ENCODE assay signal across 16 cellular contexts in the genomic region with DNA sequence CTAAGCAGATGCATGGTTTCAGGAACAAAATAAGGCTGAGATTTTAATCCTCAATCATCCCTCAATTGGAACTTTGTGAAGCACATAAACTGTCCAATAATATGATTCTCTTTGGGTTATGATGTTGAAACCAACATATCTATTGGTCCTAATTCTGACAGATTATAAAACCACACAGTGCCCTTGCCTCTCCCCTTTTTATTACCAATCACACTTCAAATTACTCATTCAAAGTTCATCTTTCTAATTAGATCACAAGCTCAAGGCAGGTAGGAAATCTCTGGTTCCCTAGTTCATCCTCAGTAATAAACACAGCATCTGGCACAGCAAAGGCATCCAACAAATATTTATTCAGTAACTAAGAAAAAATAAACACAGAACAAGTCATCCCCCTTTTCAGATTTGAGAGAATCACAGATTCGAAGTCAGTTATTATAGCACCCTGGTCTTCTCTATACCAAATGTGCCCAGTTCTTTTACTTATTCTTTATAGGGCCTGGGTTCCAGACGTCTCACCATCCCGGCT.
DNase-seq lines count a peak whose midpoint lies in the region; ATAC-seq, FAIRE-seq and TF ChIP-seq lines count a peak whose summit lies in the region.
"Had no signal": no experiment of that assay in that cellular context is flagged by ENCODE, and none has a peak within 500 bp of the region (broad histone marks: within the 10 kb centered on the region; RNA-seq: fewer than 3 reads in every experiment).

No MANE protein-coding gene starts in this region.

- H3K27me3 ChIP-seq in liver (ENCODE audit: control insufficient read depth in 4 of 4, insufficient read depth in 4 of 4, low read length in 3 of 4) (no peaks in the 10 kb centered on the region), HepG2 (ENCODE audit: control insufficient read depth in 1 of 2, insufficient read depth in 2 of 2, low read length in 2 of 2) (no peaks in the 10 kb centered on the region), smooth muscle cell (ENCODE audit: low read depth) (no peaks in the 10 kb centered on the region)
- H3K27me3 ChIP-seq: BLaER1 treated with 17β-estradiol and CSF1 and Interleukin-3, amounts not matched to agents 10 nM and 100 nM had no signal

- no peak for TF ChIP-seq EP300 in HepG2 (IDR thresholded peaks at IDR 0.05; ENCODE audit: low read depth in 2 of 2, low read length in 2 of 2)
- TF ChIP-seq EP300 in HepG2 (CRISPR knock-in tag; IDR thresholded peaks at IDR 0.05; ENCODE audit: borderline replicate concordance) = no peak

- TF ChIP-seq POLR2A in HepG2 (IDR thresholded peaks at IDR 0.05; ENCODE audit: insufficient read depth in 1 of 2, low read depth in 2 of 2, low read length in 2 of 2) = no peak

- FAIRE-seq in HepG2 (lab: Jason Lieb, UNC) = no peak
- FAIRE-seq: G401.6, GM12892, GM18507, H54 had no signal

- no peaks in the 10 kb centered on the region for H4K20me1 ChIP-seq in HepG2 (ENCODE audit: insufficient read depth, low read length)
- H4K20me1 ChIP-seq in smooth muscle cell (ENCODE audit: low read depth) = no peaks in the 10 kb centered on the region
- H4K20me1 ChIP-seq: BLaER1 treated with 17β-estradiol and CSF1 and Interleukin-3, amounts not matched to agents 10 nM and 100 nM had no signal

- intact Hi-C loops in HepG2 (cut with micrococcal nuclease; ENCODE audit: unreplicated experiment) (no loop called here), mucosa of descending colon (cut with DNase I, micrococcal nuclease) (no loop called here)

- H3K9me3 ChIP-seq in liver (ENCODE audit: control insufficient read depth in 4 of 4, low read length in 3 of 4) (no peaks in the 10 kb centered on the region), HepG2 (ENCODE audit: low read length) (no peaks in the 10 kb centered on the region), mucosa of descending colon (no peaks in the 10 kb centered on the region), smooth muscle cell (replicated peaks; ENCODE audit: low read depth) (no peaks in the 10 kb centered on the region)
- H3K9me3 ChIP-seq: BLaER1 treated with 17β-estradiol and CSF1 and Interleukin-3, amounts not matched to agents 10 nM and 100 nM had no signal

- H3K36me3 ChIP-seq in liver (ENCODE audit: control insufficient read depth in 4 of 4, insufficient read depth in 3 of 4, low read depth in 1 of 4, low read length in 3 of 4) (no peaks in the 10 kb centered on the region), HepG2 (replicated peaks in 1 of 2; ENCODE audit: control insufficient read depth in 1 of 2, insufficient read depth in 2 of 2, low read length in 2 of 2) (no peaks in the 10 kb centered on the region), mucosa of descending colon (ENCODE audit: low read depth) (no peaks in the 10 kb centered on the region), smooth muscle cell (ENCODE audit: low read depth) (no peaks in the 10 kb centered on the region)
- H3K36me3 ChIP-seq: BLaER1 treated with 17β-estradiol and CSF1 and Interleukin-3, amounts not matched to agents 10 nM and 100 nM had no signal

- POLR2A ChIA-PET in HepG2 (lab: Yijun Ruan, JAX) = no interaction called here

- no peak overlapping the region for H3K4me2 ChIP-seq in HepG2 (ENCODE audit: low read depth, low read length)
- no peak overlapping the region for H3K4me2 ChIP-seq in smooth muscle cell
- H3K4me2 ChIP-seq: BLaER1 treated with 17β-estradiol and CSF1 and Interleukin-3, amounts not matched to agents 10 nM and 100 nM; GM23338 had no signal

- in situ Hi-C loops in HepG2 (cut with HindIII; ENCODE audit: extremely low pct_ligation_motif_present, low pct_unique_long_range_greater_than_20kb) = no loop called here

- H3K27ac ChIP-seq in liver (ENCODE audit: low read depth in 1 of 2, low read length in 2 of 2) (peak overlapping the region; percentile 75 to 80), HepG2 (ENCODE audit: extremely low read length, insufficient read depth, low read length) (no peak overlapping the region), smooth muscle cell (ENCODE audit: low read depth) (no peak overlapping the region), caudate nucleus (ENCODE audit: low read depth, low read length) (no peak overlapping the region)
- H3K27ac ChIP-seq: BLaER1 treated with 17β-estradiol and CSF1 and Interleukin-3, amounts not matched to agents 10 nM and 100 nM had no signal

- H3K79me2 ChIP-seq in HepG2 (ENCODE audit: insufficient read depth, low read length) (no peaks in the 10 kb centered on the region), smooth muscle cell (ENCODE audit: low read depth) (no peaks in the 10 kb centered on the region)

- BruUV-seq in HepG2 (replicated peaks; lab: Mats Ljungman, UMichigan) = no TSS peak

- 70% methylated on average over 3 of the region's 3 CpGs for WGBS in liver
- WGBS in HepG2 (ENCODE audit: low lambda C conversion rate) = 7% methylated on average over 3 of the region's 3 CpGs
- WGBS in smooth muscle cell (ENCODE audit: low lambda C conversion rate) = 60% methylated on average over 3 of the region's 3 CpGs

- H2AFZ ChIP-seq in HepG2 (ENCODE audit: low read length) (no peak overlapping the region), smooth muscle cell (ENCODE audit: low read depth) (peak overlapping the region; percentile 14)
- H2AFZ ChIP-seq: GM23338 had no signal

- H3K4me3 ChIP-seq in liver (ENCODE audit: low read depth in 1 of 3, low read length in 3 of 3) (no peak overlapping the region), HepG2 (replicated peaks in 1 of 3; ENCODE audit: insufficient read depth in 1 of 3, low read depth in 2 of 3, low read length in 3 of 3) (no peak overlapping the region), mucosa of descending colon (no peak overlapping the region), smooth muscle cell (no peak overlapping the region)
- H3K4me3 ChIP-seq: BLaER1 treated with 17β-estradiol and CSF1 and Interleukin-3, amounts not matched to agents 10 nM and 100 nM; GM23338 had no signal

- H3K9ac ChIP-seq in liver (ENCODE audit: low read depth in 1 of 2, low read length in 2 of 2) = no peak overlapping the region
- H3K9ac ChIP-seq in HepG2 (ENCODE audit: insufficient read depth, low read depth, low read length) = no peak overlapping the region
- H3K9ac ChIP-seq in smooth muscle cell (ENCODE audit: low read depth) = no peak overlapping the region
- H3K9ac ChIP-seq: BLaER1 treated with 17β-estradiol and CSF1 and Interleukin-3, amounts not matched to agents 10 nM and 100 nM had no signal

- DNase-seq in HepG2 (ENCODE audit: low spot score) (no peak), mucosa of descending colon (no peak), smooth muscle cell (lab: John Stamatoyannopoulos, UW; ENCODE audit: unreplicated experiment) (no peak), caudate nucleus (lab: John Stamatoyannopoulos, UW) (no peak), SIG-M5 (lab: John Stamatoyannopoulos, UW) (no peak), NCI-H2107 (lab: John Stamatoyannopoulos, UW) (no peak)
- DNase-seq: Calu3; CD8-positive, alpha-beta T cell; HCEC 1CT had no signal

- CTCF ChIA-PET in HepG2 (lab: Yijun Ruan, JAX; ENCODE audit: low intra/inter-chr PET ratio, low total read pairs) = no interaction called here

- TF ChIP-seq CTCF in liver (IDR thresholded peaks at IDR 0.05; ENCODE audit: low read depth, low read length, missing input control) (no peak), HepG2 (CRISPR knock-in tag; IDR thresholded peaks at IDR 0.05) (no peak), mucosa of descending colon (IDR thresholded peaks at IDR 0.05) (no peak), smooth muscle cell (IDR thresholded peaks at IDR 0.05; ENCODE audit: borderline replicate concordance, insufficient read depth, poor library complexity, severe bottlenecking) (no peak)

- H3K4me1 ChIP-seq in liver (ENCODE audit: control insufficient read depth in 4 of 4, insufficient read depth in 4 of 4, low read length in 3 of 4) = peaks cover 6 to 26% (median 13%) of the 10 kb centered on the region in 4 donors
- no peaks in the 10 kb centered on the region for H3K4me1 ChIP-seq in HepG2 (ENCODE audit: insufficient read depth, low read length)
- no peaks in the 10 kb centered on the region for H3K4me1 ChIP-seq in mucosa of descending colon (ENCODE audit: low read depth)
- H3K4me1 ChIP-seq in smooth muscle cell (ENCODE audit: low read depth) = no peaks in the 10 kb centered on the region
- H3K4me1 ChIP-seq: BLaER1 treated with 17β-estradiol and CSF1 and Interleukin-3, amounts not matched to agents 10 nM and 100 nM had no signal

- ATAC-seq in HepG2 (no peak), mucosa of descending colon (peak; percentile 51)
- ATAC-seq: CD8-positive, alpha-beta T cell; GM23338 had no signal

- no peaks in the 10 kb centered on the region for H3F3A ChIP-seq in smooth muscle cell (ENCODE audit: low read depth)

- TF ChIP-seq RAD21 in liver (IDR thresholded peaks at IDR 0.05) = no peak
- no peak for TF ChIP-seq RAD21 in HepG2 (CRISPR knock-in tag; IDR thresholded peaks at IDR 0.05)

TF ChIP-seq in liver, 16 proteins besides CTCF, POLR2A, EP300 and RAD21:
- TF ChIP-seq RXRA (IDR thresholded peaks at IDR 0.05) = peak in 1 of 2 donors; percentile 17
- no peak for TF ChIP-seq YY1 (IDR thresholded peaks at IDR 0.05)
- peak in 1 of 2 donors; percentile 13 for TF ChIP-seq HNF4A (conservative IDR thresholded peaks at IDR 0.05)
- no peak for TF ChIP-seq SP1 (IDR thresholded peaks at IDR 0.05)

TF ChIP-seq in HepG2, 621 proteins besides CTCF, POLR2A, EP300 and RAD21:
- TF ChIP-seq CENPT (CRISPR knock-in tag; IDR thresholded peaks at IDR 0.05; ENCODE audit: low read depth) = no peak
- TF ChIP-seq, protein P1, sequence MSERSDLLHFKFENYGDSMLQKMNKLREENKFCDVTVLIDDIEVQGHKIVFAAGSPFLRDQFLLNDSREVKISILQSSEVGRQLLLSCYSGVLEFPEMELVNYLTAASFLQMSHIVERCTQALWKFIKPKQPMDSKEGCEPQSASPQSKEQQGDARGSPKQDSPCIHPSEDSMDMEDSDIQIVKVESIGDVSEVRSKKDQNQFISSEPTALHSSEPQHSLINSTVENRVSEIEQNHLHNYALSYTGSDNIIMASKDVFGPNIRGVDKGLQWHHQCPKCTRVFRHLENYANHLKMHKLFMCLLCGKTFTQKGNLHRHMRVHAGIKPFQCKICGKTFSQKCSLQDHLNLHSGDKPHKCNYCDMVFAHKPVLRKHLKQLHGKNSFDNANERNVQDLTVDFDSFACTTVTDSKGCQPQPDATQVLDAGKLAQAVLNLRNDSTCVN (CRISPR knock-in tag; IDR thresholded peaks at IDR 0.05; ENCODE audit: borderline replicate concordance) = no peak
- no peak for TF ChIP-seq ZNF234 (CRISPR knock-in tag; conservative IDR thresholded peaks at IDR 0.05)
- TF ChIP-seq HOXD1 (CRISPR knock-in tag; IDR thresholded peaks at IDR 0.05) = no peak

Comparison
In these comparisons a context has a peak if more than half of its experiments do, and no peak if none do; other contexts are left out.
1. H3K27ac ChIP-seq: peak in liver (2 of 2); none in HepG2 (single experiment), smooth muscle cell (single experiment) and caudate nucleus (single experiment).